ENCODE assay signal across 13 cellular contexts in the genomic region with DNA sequence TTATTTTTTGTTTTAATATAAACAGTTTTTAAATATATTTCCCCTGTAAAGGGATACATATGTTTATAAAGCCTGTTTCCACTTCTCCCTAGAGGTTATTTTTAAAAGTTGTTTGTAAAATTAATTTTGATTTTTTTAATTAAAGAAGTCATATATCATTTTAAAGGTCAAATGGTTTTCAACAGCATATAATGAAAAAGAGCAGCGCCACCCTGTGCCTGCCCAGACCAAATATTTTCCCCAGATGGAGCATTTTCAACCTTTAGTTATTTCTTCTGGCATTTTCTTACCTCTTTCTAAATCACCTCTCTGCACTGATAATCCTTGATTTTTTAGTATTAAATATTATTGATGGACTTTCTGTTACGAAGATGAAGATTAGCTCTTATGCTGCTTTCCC. TPM values are rescaled to one million over a fixed set of nuclear protein-coding genes. Genes with fewer than 3 reads are reported as not detected.
DNase-seq lines count a peak whose midpoint lies in the region; ATAC-seq and TF ChIP-seq lines count a peak whose summit lies in the region.
"Had no signal": no experiment of that assay in that cellular context is flagged by ENCODE, and none has a peak within 500 bp of the region (broad histone marks: within the 10 kb centered on the region; RNA-seq: fewer than 3 reads in every experiment).

No MANE protein-coding gene starts in this region.

- no peaks in the 10 kb centered on the region for H3K4me1 Mint-ChIP-seq in stimulated activated naive CD8-positive, alpha-beta T cell treated with anti-CD3 and anti-CD28 coated beads, Interleukin-15, amount 100 ng/mL, for 72 hours
- H3K4me1 Mint-ChIP-seq: activated CD4-positive, alpha-beta memory T cell treated with anti-CD3 and anti-CD28 coated beads, Interleukin-2, amount 10 ng/mL, durations not matched to agents 7 days and 5 days; CD4-positive, CD25-positive, alpha-beta regulatory T cell had no signal

- H3K27me3 ChIP-seq in AG04450 (ENCODE audit: control insufficient read depth, insufficient read depth, low read length) = peaks cover 17% of the 10 kb centered on the region
- H3K27me3 ChIP-seq in SK-N-SH (ENCODE audit: insufficient read depth) = peaks cover 12% of the 10 kb centered on the region; the same call in 1 of the 2 replicates

- no peaks in the 10 kb centered on the region for H3K4me1 ChIP-seq in SK-N-SH (ENCODE audit: control insufficient read depth in 1 of 2, insufficient read depth in 2 of 2, low read depth in 1 of 2, low read length in 1 of 2)

- POLR2A ChIA-PET in AG04450 (lab: Yijun Ruan, JAX) (no interaction called here), SK-N-SH (lab: Yijun Ruan, JAX) (no interaction called here)

- no peak overlapping the region for H3K4me3 ChIP-seq in AG04450 (ENCODE audit: low read depth, low read length)
- H3K4me3 ChIP-seq in GM12875 (ENCODE audit: low read depth, low read length) = no peak overlapping the region
- no peak overlapping the region for H3K4me3 ChIP-seq in SK-N-SH (ENCODE audit: low read depth in 2 of 2, low read length in 1 of 2)
- H3K4me3 ChIP-seq in fibroblast of pulmonary artery (replicated peaks; ENCODE audit: low read depth, low read length) = no peak overlapping the region

- no peak for DNase-seq in AG04450 (ENCODE audit: low read depth, low spot score)
- DNase-seq in SK-N-SH = no peak
- no peak for DNase-seq in fibroblast of pulmonary artery (ENCODE audit: low read depth)
- no peak for DNase-seq in SIG-M5 treated with dmso at 0.1 percent for 504 hours (lab: John Stamatoyannopoulos, UW; ENCODE audit: unreplicated experiment)
- DNase-seq in stimulated activated naive CD8-positive, alpha-beta T cell treated with anti-CD3 and anti-CD28 coated beads, Interleukin-15, amount 100 ng/mL, for 72 hours = no peak
- DNase-seq in UCSD-AML1 (lab: John Stamatoyannopoulos, UW; ENCODE audit: unreplicated experiment) = no peak
- DNase-seq: activated CD4-positive, alpha-beta memory T cell treated with anti-CD3 and anti-CD28 coated beads, Interleukin-2, amount 10 ng/mL, durations not matched to agents 7 days and 5 days; CD4-positive, CD25-positive, alpha-beta regulatory T cell; NCI-H345; stimulated activated naive CD8-positive, alpha-beta T cell treated with anti-CD3 and anti-CD28 coated beads, Interleukin-15, Interleukin-2, amounts not matched to agents 100 U/mL and 50 U/mL, for 24 hours had no signal

- no peak overlapping the region for H3K4me2 ChIP-seq in SK-N-SH

- H3K79me2 ChIP-seq in SK-N-SH (ENCODE audit: insufficient read depth) = no peaks in the 10 kb centered on the region

- no peak overlapping the region for H3K4me3 Mint-ChIP-seq in stimulated activated naive CD8-positive, alpha-beta T cell treated with anti-CD3 and anti-CD28 coated beads, Interleukin-15, amount 100 ng/mL, for 72 hours
- H3K4me3 Mint-ChIP-seq: activated CD4-positive, alpha-beta memory T cell treated with anti-CD3 and anti-CD28 coated beads, Interleukin-2, amount 10 ng/mL, durations not matched to agents 7 days and 5 days; CD4-positive, CD25-positive, alpha-beta regulatory T cell had no signal

- no peak overlapping the region for H3K9ac ChIP-seq in SK-N-SH

- no peak overlapping the region for H3K27ac Mint-ChIP-seq in stimulated activated naive CD8-positive, alpha-beta T cell treated with anti-CD3 and anti-CD28 coated beads, Interleukin-15, amount 100 ng/mL, for 72 hours
- H3K27ac Mint-ChIP-seq: activated CD4-positive, alpha-beta memory T cell treated with anti-CD3 and anti-CD28 coated beads, Interleukin-2, amount 10 ng/mL, durations not matched to agents 7 days and 5 days had no signal

- H3K27ac ChIP-seq in AG04450 (ENCODE audit: low read depth, low read length) (no peak overlapping the region), SK-N-SH (ENCODE audit: low read depth in 2 of 2, low read length in 1 of 2) (no peak overlapping the region)

- H4K20me1 ChIP-seq in SK-N-SH (ENCODE audit: insufficient read depth) = no peaks in the 10 kb centered on the region

- TF ChIP-seq CTCF in AG04450 (IDR thresholded peaks at IDR 0.05; ENCODE audit: low read depth, low read length) (peak; percentile 49), GM12875 (IDR thresholded peaks at IDR 0.05; ENCODE audit: borderline replicate concordance, insufficient read depth, low read depth, low read length) (peak; percentile 13; the same call in 1 of the 2 replicates), SK-N-SH (IDR thresholded peaks at IDR 0.05) (peak; percentile 58), fibroblast of pulmonary artery (IDR thresholded peaks at IDR 0.05; ENCODE audit: low read length, missing control alignments) (peak; percentile 45)

- CTCF ChIA-PET in AG04450 (lab: Charles Lee) = interaction anchor here (0.5 to 2.6 kb wide), 5 partner anchors 22 to 392 kb away, joined by 4 to 27 read pairs (median 6); no protein-coding TSS in a partner anchor
- CTCF ChIA-PET in SK-N-SH (lab: Yijun Ruan, JAX) = interaction anchor here (0.8 to 4.4 kb wide), 12 partner anchors 14 to 403 kb away, joined by 3 to 25 read pairs (median 4); no protein-coding TSS in a partner anchor

- WGBS in SK-N-SH (ENCODE audit: low lambda C conversion rate) = 35% methylated on average over 2 of the region's 2 CpGs

- no peak for ATAC-seq in GM18858 (IDR thresholded peaks at IDR 0.05; ENCODE audit: unreplicated experiment)
- no peak for ATAC-seq in stimulated activated naive CD8-positive, alpha-beta T cell treated with anti-CD3 and anti-CD28 coated beads, Interleukin-15, amount 100 ng/mL, for 72 hours
- ATAC-seq: stimulated activated naive CD8-positive, alpha-beta T cell treated with anti-CD3 and anti-CD28 coated beads, Interleukin-15, Interleukin-2, amounts not matched to agents 100 U/mL and 50 U/mL, for 24 hours had no signal

- TF ChIP-seq EP300 in SK-N-SH (IDR thresholded peaks at IDR 0.05; ENCODE audit: borderline replicate concordance in 1 of 2, low read depth in 1 of 2, low read length in 1 of 2) = no peak

- peaks cover 53% of the 10 kb centered on the region for H3K27me3 Mint-ChIP-seq in stimulated activated naive CD8-positive, alpha-beta T cell treated with anti-CD3 and anti-CD28 coated beads, Interleukin-15, amount 100 ng/mL, for 72 hours

- H3K9me3 Mint-ChIP-seq in stimulated activated naive CD8-positive, alpha-beta T cell treated with anti-CD3 and anti-CD28 coated beads, Interleukin-15, amount 100 ng/mL, for 72 hours = no peaks in the 10 kb centered on the region
- H3K9me3 Mint-ChIP-seq: activated CD4-positive, alpha-beta memory T cell treated with anti-CD3 and anti-CD28 coated beads, Interleukin-2, amount 10 ng/mL, durations not matched to agents 7 days and 5 days; CD4-positive, CD25-positive, alpha-beta regulatory T cell had no signal

- TF ChIP-seq RAD21 in SK-N-SH (IDR thresholded peaks at IDR 0.05; ENCODE audit: low read length) = peak; percentile 64

- no peaks in the 10 kb centered on the region for H3K36me3 ChIP-seq in SK-N-SH (replicated peaks in 1 of 2; ENCODE audit: control insufficient read depth in 1 of 2, insufficient read depth in 2 of 2, low read length in 1 of 2)

- H3K9me2 ChIP-seq in SK-N-SH = no peaks in the 10 kb centered on the region

- no peaks in the 10 kb centered on the region for H3K9me3 ChIP-seq in AG04450 (ENCODE audit: control insufficient read depth, insufficient read depth, low read length)
- no peaks in the 10 kb centered on the region for H3K9me3 ChIP-seq in SK-N-SH

- H3F3A ChIP-seq in SK-N-SH (replicated peaks; ENCODE audit: insufficient read depth) = no peaks in the 10 kb centered on the region

- no peak overlapping the region for H2AFZ ChIP-seq in SK-N-SH (ENCODE audit: low read depth)

TF ChIP-seq in SK-N-SH, 30 proteins besides CTCF, POLR2A, EP300 and RAD21:
- TF ChIP-seq EZH2phosphoT487 (IDR thresholded peaks at IDR 0.05; ENCODE audit: borderline replicate concordance, low read depth) (no peak), SMC3 (IDR thresholded peaks at IDR 0.05; ENCODE audit: low read depth, low read length) (peak; percentile 49; the same call in 1 of the 2 replicates), FOXM1 (IDR thresholded peaks at IDR 0.05; ENCODE audit: low read depth) (no peak), YY1 (IDR thresholded peaks at IDR 0.05; ENCODE audit: low read depth) (no peak)

RNA-seq across cellular contexts. Expression of gene MSX1, which starts 21.0 kb away (rescaled TPM):
- polyA plus RNA-seq in AG04450 (2011; rRNA removed) (1.7 TPM in 2 replicates), SK-N-SH (2012; rRNA removed) (1.5 and 2.1 TPM in 2 replicates)
- 0.17 and 0.37 TPM in 2 replicates for polyA minus RNA-seq in AG04450 (2011; rRNA and poly(A)+ RNA removed)
- 0.97 and 1.7 TPM in 2 replicates for polyA plus RNA-seq in SK-N-SH (2012; cell fraction: cytosol; rRNA removed)
- 0.99 and 1.4 TPM in 2 replicates for polyA plus RNA-seq in SK-N-SH (2012; cell fraction: nucleus; rRNA removed)
- polyA plus RNA-seq: keratinocyte had no signal
